Comparison of ENCODE assay signal across 15 cellular contexts in the genomic region with DNA sequence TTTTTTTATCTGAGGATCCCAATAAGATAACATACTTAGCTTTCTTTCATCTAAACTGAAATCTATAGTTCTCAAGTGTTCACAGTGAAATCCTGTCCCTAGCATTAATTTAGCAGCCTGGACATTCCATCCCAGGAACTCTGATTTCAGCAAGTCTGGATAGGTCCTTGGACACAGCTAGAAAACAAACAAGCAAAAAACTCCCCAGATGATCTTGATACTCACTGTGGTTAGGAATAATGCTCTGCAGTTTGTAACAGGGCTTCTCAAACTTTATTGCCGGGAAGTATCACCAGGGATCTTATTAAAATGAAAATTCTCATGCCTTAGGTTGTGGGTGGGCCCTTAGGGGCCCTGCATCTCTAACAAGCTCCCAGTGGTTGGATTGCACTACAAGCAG. TPM values are rescaled to one million over a fixed set of nuclear protein-coding genes. Genes with fewer than 3 reads are reported as not detected.
DNase-seq lines count a peak whose midpoint lies in the region; ATAC-seq and TF ChIP-seq lines count a peak whose summit lies in the region.
"Had no signal": no experiment of that assay in that cellular context is flagged by ENCODE, and none has a peak within 500 bp of the region (broad histone marks: within the 10 kb centered on the region; RNA-seq: fewer than 3 reads in every experiment).

No MANE protein-coding gene starts in this region.

- H3K36me3 Mint-ChIP-seq in activated naive CD8-positive, alpha-beta T cell treated with anti-CD3 and anti-CD28 coated beads, Interleukin-2, amount 50 U/mL, for 24 hours (ENCODE audit: low read depth) = peaks cover 1% of the 10 kb centered on the region

- intact Hi-C loops in sciatic nerve (cut with DNase I) = no loop called here

- no peaks in the 10 kb centered on the region for H3K27me3 Mint-ChIP-seq in activated naive CD8-positive, alpha-beta T cell treated with anti-CD3 and anti-CD28 coated beads, Interleukin-2, amount 50 U/mL, for 24 hours
- H3K27me3 Mint-ChIP-seq: CD8-positive, alpha-beta memory T cell had no signal

- no peak overlapping the region for H3K27ac Mint-ChIP-seq in activated naive CD8-positive, alpha-beta T cell treated with anti-CD3 and anti-CD28 coated beads, Interleukin-2, amount 50 U/mL, for 24 hours

- no peak overlapping the region for H3K4me3 ChIP-seq in BJ (ENCODE audit: low read depth, low read length)
- H3K4me3 ChIP-seq in adipocyte (ENCODE audit: low read length) = no peak overlapping the region
- H3K4me3 ChIP-seq in fibroblast of villous mesenchyme (ENCODE audit: low read depth, low read length) = no peak overlapping the region
- H3K4me3 ChIP-seq: GM12878, GM23248 had no signal

- H3K27ac ChIP-seq in caudate nucleus (ENCODE audit: low read depth, low read length) = no peak overlapping the region
- H3K27ac ChIP-seq: GM23248 had no signal

- H3K9ac ChIP-seq in adipocyte (ENCODE audit: low read length) = no peak overlapping the region
- H3K9ac ChIP-seq: GM23248 had no signal

- no peak overlapping the region for H3K4me3 Mint-ChIP-seq in activated naive CD8-positive, alpha-beta T cell treated with anti-CD3 and anti-CD28 coated beads, Interleukin-2, amount 50 U/mL, for 24 hours

- no peaks in the 10 kb centered on the region for H3K4me1 ChIP-seq in adipocyte (ENCODE audit: control insufficient read depth, insufficient read depth, low read length)
- H3K4me1 ChIP-seq: BE2C, Caco-2 had no signal

- H3K9me3 Mint-ChIP-seq in activated naive CD8-positive, alpha-beta T cell treated with anti-CD3 and anti-CD28 coated beads, Interleukin-2, amount 50 U/mL, for 24 hours = peaks cover 8% of the 10 kb centered on the region

- H3K9me3 ChIP-seq in adipocyte (ENCODE audit: control insufficient read depth, low read length) = peaks cover 5% of the 10 kb centered on the region
- H3K9me3 ChIP-seq: BE2C, Caco-2 had no signal

- CTCF ChIA-PET in BJ (lab: Yijun Ruan, JAX) = interaction anchor here (2.4 kb wide), 1 partner anchor 151 kb away, joined by 9 read pairs; no protein-coding TSS in a partner anchor

- TF ChIP-seq CTCF in BJ (IDR thresholded peaks at IDR 0.05; ENCODE audit: insufficient read depth, low read depth, low read length) (no peak), fibroblast of villous mesenchyme (IDR thresholded peaks at IDR 0.05; ENCODE audit: insufficient read depth, low read depth, low read length) (no peak)

- peaks cover 7% of the 10 kb centered on the region for H3K4me1 Mint-ChIP-seq in activated naive CD8-positive, alpha-beta T cell treated with anti-CD3 and anti-CD28 coated beads, Interleukin-2, amount 50 U/mL, for 24 hours

- H3K36me3 ChIP-seq in BJ (ENCODE audit: control insufficient read depth, insufficient read depth, low read length) (no peaks in the 10 kb centered on the region), adipocyte (ENCODE audit: control insufficient read depth, insufficient read depth, low read length, severe bottlenecking) (no peaks in the 10 kb centered on the region)
- H3K36me3 ChIP-seq: BE2C had no signal

- no peaks in the 10 kb centered on the region for H3K27me3 ChIP-seq in BJ (ENCODE audit: control insufficient read depth, insufficient read depth, low read length)
- no peaks in the 10 kb centered on the region for H3K27me3 ChIP-seq in adipocyte (replicated peaks; ENCODE audit: control insufficient read depth, insufficient read depth, low read length)
- H3K27me3 ChIP-seq: BE2C had no signal

- peak; percentile 58 for ATAC-seq in sciatic nerve
- no peak for ATAC-seq in activated naive CD8-positive, alpha-beta T cell treated with anti-CD3 and anti-CD28 coated beads, Interleukin-2, amount 50 U/mL, for 24 hours
- ATAC-seq: GM12878, HCT116, HepG2 had no signal

- DNase-seq in BJ (ENCODE audit: low read depth) = peak; percentile 16
- peak; percentile 19 for DNase-seq in adipocyte (ENCODE audit: low read depth)
- peak; percentile 18 for DNase-seq in fibroblast of villous mesenchyme (ENCODE audit: low read depth)
- DNase-seq in sciatic nerve (ENCODE audit: low spot score) = no peak
- DNase-seq in activated naive CD8-positive, alpha-beta T cell treated with anti-CD3 and anti-CD28 coated beads, Interleukin-2, amount 50 U/mL, for 24 hours = no peak
- DNase-seq in NCI-H748 (lab: John Stamatoyannopoulos, UW; ENCODE audit: unreplicated experiment) = no peak
- DNase-seq in caudate nucleus (lab: John Stamatoyannopoulos, UW) = no peak
- DNase-seq: BE2C; Caco-2; CD8-positive, alpha-beta memory T cell; DMS53; GM23248 had no signal

- POLR2A ChIA-PET in BJ (lab: Charles Lee) = no interaction called here

RNA-seq across cellular contexts. Expression of a gene that starts 24.3 kb away (rescaled TPM):
- 3,704 and 6,610 TPM in 2 replicates for polyA plus RNA-seq in BJ (2011; rRNA removed)
- 19,882 and 20,500 TPM in 2 replicates for polyA minus RNA-seq in BJ (2011; rRNA and poly(A)+ RNA removed)
- total RNA-seq in fibroblast of villous mesenchyme = 7,420 and 8,241 TPM in 2 replicates
- 1,018 TPM for total RNA-seq in sciatic nerve

Comparison
In these comparisons a context has a peak if more than half of its experiments do, and no peak if none do; other contexts are left out.
1. DNase-seq: peak in BJ (single experiment), adipocyte (single experiment) and fibroblast of villous mesenchyme (single experiment); none in sciatic nerve (single experiment), activated naive CD8-positive, alpha-beta T cell treated with anti-CD3 and anti-CD28 coated beads, Interleukin-2, amount 50 U/mL, for 24 hours (single experiment), NCI-H748 (single experiment) and caudate nucleus (0 of 61).